Comparison of ENCODE assay signal across 15 cellular contexts in the genomic region with DNA sequence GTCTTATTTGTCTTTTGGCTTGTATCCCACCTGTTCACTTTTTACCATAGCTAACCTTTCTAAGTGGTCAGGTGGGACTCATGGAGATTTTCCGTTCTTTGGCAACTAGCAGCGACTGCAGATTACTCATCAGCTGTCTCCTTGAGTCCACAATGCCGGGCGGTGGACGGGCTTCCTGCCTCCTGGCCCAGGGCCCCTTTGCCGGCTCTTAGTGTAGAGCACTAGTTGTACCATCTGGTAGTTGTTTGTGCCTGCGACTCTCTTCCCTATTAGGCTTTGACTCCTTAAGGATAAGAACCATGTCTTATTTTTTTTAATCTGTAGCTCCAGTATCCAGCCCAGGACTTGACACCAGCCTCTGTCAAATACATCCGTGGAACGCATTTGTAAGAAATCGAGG.
DNase-seq lines count a peak whose midpoint lies in the region; ATAC-seq and TF ChIP-seq lines count a peak whose summit lies in the region.
"Had no signal": no experiment of that assay in that cellular context is flagged by ENCODE, and none has a peak within 500 bp of the region (broad histone marks: within the 10 kb centered on the region; RNA-seq: fewer than 3 reads in every experiment).

No MANE protein-coding gene starts in this region.

- no peaks in the 10 kb centered on the region for H3K27me3 ChIP-seq in testis

- H3K27me3 Mint-ChIP-seq in stimulated activated naive B cell treated with anti-CD40 and anti-IgM and Interleukin-4, amounts not matched to agents 10 μg/mL and 1 μg/mL and 100 μg/mL, for 72 hours = no peaks in the 10 kb centered on the region
- H3K27me3 Mint-ChIP-seq in activated CD8-positive, alpha-beta T cell treated with anti-CD3 and anti-CD28 coated beads, Interleukin-2, amount 10 ng/mL, durations not matched to agents 7 days and 5 days (ENCODE audit: low read depth) = no peaks in the 10 kb centered on the region

- no peak for TF ChIP-seq CTCF in testis (IDR thresholded peaks at IDR 0.05)

- intact Hi-C loops in testis (cut with DNase I; ENCODE audit: low total_unique reads) = no loop called here

- POLR2A ChIA-PET in activated CD8-positive, alpha-beta T cell treated with anti-CD3 and anti-CD28 coated beads, Interleukin-2, amount 10 ng/mL, durations not matched to agents 7 days and 5 days (lab: Charles Lee) = no interaction called here

- H3K27ac Mint-ChIP-seq in stimulated activated naive B cell treated with anti-CD40 and anti-IgM and Interleukin-4, amounts not matched to agents 10 μg/mL and 1 μg/mL and 100 μg/mL, for 72 hours = no peak overlapping the region
- H3K27ac Mint-ChIP-seq in activated CD8-positive, alpha-beta T cell treated with anti-CD3 and anti-CD28 coated beads, Interleukin-2, amount 10 ng/mL, durations not matched to agents 7 days and 5 days = no peak overlapping the region
- H3K27ac Mint-ChIP-seq: CD14-positive monocyte; CD8-positive, alpha-beta T cell had no signal

- ATAC-seq in stimulated activated naive B cell treated with anti-CD40 and anti-IgM and Interleukin-4, amounts not matched to agents 10 μg/mL and 1 μg/mL and 100 μg/mL, for 72 hours (replicated peaks) = no peak
- ATAC-seq in activated CD8-positive, alpha-beta T cell treated with anti-CD3 and anti-CD28 coated beads, Interleukin-2, amount 10 ng/mL, durations not matched to agents 7 days and 5 days = no peak
- ATAC-seq: CD8-positive, alpha-beta T cell; HCT116 had no signal

- H3K4me1 ChIP-seq in testis = peaks cover 13% of the 10 kb centered on the region

- no peaks in the 10 kb centered on the region for H3K36me3 ChIP-seq in testis (ENCODE audit: low read depth, missing control alignments)

- no peaks in the 10 kb centered on the region for H3K9me3 Mint-ChIP-seq in stimulated activated naive B cell treated with anti-CD40 and anti-IgM and Interleukin-4, amounts not matched to agents 10 μg/mL and 1 μg/mL and 100 μg/mL, for 72 hours
- H3K9me3 Mint-ChIP-seq in activated CD8-positive, alpha-beta T cell treated with anti-CD3 and anti-CD28 coated beads, Interleukin-2, amount 10 ng/mL, durations not matched to agents 7 days and 5 days (ENCODE audit: insufficient read depth) = no peaks in the 10 kb centered on the region
- H3K9me3 Mint-ChIP-seq: CD14-positive monocyte; CD8-positive, alpha-beta T cell had no signal

- H3K36me3 Mint-ChIP-seq in stimulated activated naive B cell treated with anti-CD40 and anti-IgM and Interleukin-4, amounts not matched to agents 10 μg/mL and 1 μg/mL and 100 μg/mL, for 72 hours = no peaks in the 10 kb centered on the region
- no peaks in the 10 kb centered on the region for H3K36me3 Mint-ChIP-seq in activated CD8-positive, alpha-beta T cell treated with anti-CD3 and anti-CD28 coated beads, Interleukin-2, amount 10 ng/mL, durations not matched to agents 7 days and 5 days (ENCODE audit: low read depth)
- H3K36me3 Mint-ChIP-seq: CD14-positive monocyte; CD8-positive, alpha-beta T cell had no signal

- peaks cover 0 to 1% of the 10 kb centered on the region in 2 donors for H3K4me1 Mint-ChIP-seq in stimulated activated naive B cell treated with anti-CD40 and anti-IgM and Interleukin-4, amounts not matched to agents 10 μg/mL and 1 μg/mL and 100 μg/mL, for 72 hours
- H3K4me1 Mint-ChIP-seq in activated CD8-positive, alpha-beta T cell treated with anti-CD3 and anti-CD28 coated beads, Interleukin-2, amount 10 ng/mL, durations not matched to agents 7 days and 5 days (ENCODE audit: low read depth) = no peaks in the 10 kb centered on the region

- no peak overlapping the region for H3K4me3 ChIP-seq in testis

- H3K9me3 ChIP-seq in testis = no peaks in the 10 kb centered on the region

- DNase-seq in DMS 273 (lab: John Stamatoyannopoulos, UW; ENCODE audit: unreplicated experiment) (peak; percentile 56), DMS 273 treated with DMSO at 0.1 percent for 48 hours (lab: John Stamatoyannopoulos, UW) (no peak), NCI-H82 (lab: John Stamatoyannopoulos, UW) (peak; percentile 93), cerebellum (ENCODE audit: low spot score) (peak; percentile 57), testis (peak; percentile 28), NCI-H2107 treated with DMSO at 0.1 percent for 48 hours (lab: John Stamatoyannopoulos, UW; ENCODE audit: unreplicated experiment) (no peak)
- no peak for DNase-seq in stimulated activated naive B cell treated with anti-CD40 and anti-IgM and Interleukin-4, amounts not matched to agents 10 μg/mL and 1 μg/mL and 100 μg/mL, for 72 hours
- DNase-seq in activated CD8-positive, alpha-beta T cell treated with anti-CD3 and anti-CD28 coated beads, Interleukin-2, amount 10 ng/mL, durations not matched to agents 7 days and 5 days = no peak
- DNase-seq: CD8-positive, alpha-beta T cell; COR-L47; DMS79 had no signal

- no peak for TF ChIP-seq POLR2A in testis (IDR thresholded peaks at IDR 0.05)

- no peak overlapping the region for H3K4me3 Mint-ChIP-seq in stimulated activated naive B cell treated with anti-CD40 and anti-IgM and Interleukin-4, amounts not matched to agents 10 μg/mL and 1 μg/mL and 100 μg/mL, for 72 hours
- H3K4me3 Mint-ChIP-seq in activated CD8-positive, alpha-beta T cell treated with anti-CD3 and anti-CD28 coated beads, Interleukin-2, amount 10 ng/mL, durations not matched to agents 7 days and 5 days = no peak overlapping the region
- H3K4me3 Mint-ChIP-seq: CD14-positive monocyte; CD8-positive, alpha-beta T cell had no signal

- CTCF ChIA-PET in activated CD8-positive, alpha-beta T cell treated with anti-CD3 and anti-CD28 coated beads, Interleukin-2, amount 10 ng/mL, durations not matched to agents 7 days and 5 days (lab: Charles Lee) = no interaction called here

- peak overlapping the region in 1 of 2 donors; percentile 36 for H3K27ac ChIP-seq in testis
- H3K27ac ChIP-seq: 22Rv1, HL-60 had no signal

- 40 to 57% methylated on average over 10 of the region's 10 CpGs for WGBS in testis, 2 donors

Comparison
In these comparisons a context has a peak if more than half of its experiments do, and no peak if none do; other contexts are left out.
1. DNase-seq: peak in DMS 273 (single experiment), NCI-H82 (single experiment), cerebellum (single experiment) and testis (single experiment); none in DMS 273 treated with DMSO at 0.1 percent for 48 hours (single experiment), stimulated activated naive B cell treated with anti-CD40 and anti-IgM and Interleukin-4, amounts not matched to agents 10 μg/mL and 1 μg/mL and 100 μg/mL, for 72 hours (single experiment), activated CD8-positive, alpha-beta T cell treated with anti-CD3 and anti-CD28 coated beads, Interleukin-2, amount 10 ng/mL, durations not matched to agents 7 days and 5 days (single experiment) and NCI-H2107 treated with DMSO at 0.1 percent for 48 hours (single experiment).